10 cellular contexts compared by ENCODE assay signal in the genomic region with DNA sequence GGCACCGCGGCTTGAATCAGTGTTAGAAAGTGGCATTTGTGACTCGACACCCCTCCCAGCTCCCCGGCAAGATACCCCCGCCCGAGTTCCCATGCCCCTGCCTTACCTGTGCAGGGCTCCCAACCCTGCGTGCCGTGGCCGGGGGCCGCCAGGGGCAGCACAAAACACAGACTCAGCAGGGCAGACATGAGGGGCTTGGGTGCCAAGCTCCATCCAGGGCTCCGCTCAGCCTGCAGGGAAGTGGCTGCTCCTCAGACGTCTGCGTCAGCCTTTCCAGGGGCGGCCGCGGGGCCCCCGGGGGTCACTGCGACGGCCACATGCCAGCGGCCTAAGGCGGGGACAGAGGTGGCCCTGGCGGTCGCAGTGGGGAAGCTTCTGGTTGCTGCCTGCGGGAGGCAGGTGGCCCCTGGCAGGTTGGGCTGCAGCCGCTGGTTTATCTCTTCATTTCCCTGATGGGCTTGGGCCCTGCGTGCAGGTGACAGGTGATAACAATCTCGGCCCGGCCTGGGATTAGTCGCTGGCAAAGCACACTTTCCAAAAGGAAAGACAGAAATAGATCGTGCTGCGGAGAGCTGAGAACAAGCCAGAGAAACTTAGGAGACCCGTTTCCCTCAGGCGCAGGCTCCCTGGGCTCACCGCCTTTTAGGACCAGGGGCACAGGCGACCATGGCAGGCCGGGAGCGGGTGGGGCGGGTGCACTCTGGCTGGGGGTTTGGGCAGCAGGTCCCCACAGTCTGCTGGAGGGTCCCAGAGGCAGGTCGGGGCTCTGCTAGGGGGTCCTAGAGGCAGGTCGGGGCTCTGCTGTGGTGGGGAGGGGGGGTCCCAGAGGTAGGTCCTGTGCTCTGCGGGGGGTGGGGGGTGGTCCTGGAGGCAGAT. TPM values are rescaled to one million over a fixed set of nuclear protein-coding genes. Genes with fewer than 3 reads are reported as not detected.
A peak's percentile ranks its signal among the peaks of the same experiment; 100 is the strongest.
DNase-seq lines count a peak whose midpoint lies in the region; ATAC-seq, FAIRE-seq and TF ChIP-seq lines count a peak whose summit lies in the region.
"Had no signal": no experiment of that assay in that cellular context is flagged by ENCODE, and none has a peak within 500 bp of the region (broad histone marks: within the 10 kb centered on the region; RNA-seq: fewer than 3 reads in every experiment).

Gene TSPEAR, minus strand, starts transcription at position 246 of the 876 bp plus-strand sequence. Its CDS starts 58 bp downstream, at position 188.

- ATAC-seq in CD8-positive, alpha-beta T cell, result peak; percentile 38
- ATAC-seq in GM21528 (IDR thresholded peaks at IDR 0.05; ENCODE audit: low FRiP score, unreplicated experiment) (no peak), HG03439 (IDR thresholded peaks at IDR 0.05; ENCODE audit: unreplicated experiment) (no peak)

- intact Hi-C loops in CD8-positive, alpha-beta T cell (cut with DNase I, micrococcal nuclease), result loop anchor here in 1 of 2 experiments (5.0 kb wide), 1 partner anchor 94 kb away; no protein-coding TSS in a partner anchor

- H3K9me3 ChIP-seq in CD8-positive, alpha-beta T cell (ENCODE audit: low read length), result no peaks in the 10 kb centered on the region
- H3K9me3 ChIP-seq in HUES64 (ENCODE audit: insufficient read depth, low read depth, low read length) (no peaks in the 10 kb centered on the region), small intestine (ENCODE audit: control insufficient read depth, low read depth) (no peaks in the 10 kb centered on the region)
- H3K9me3 ChIP-seq: vagina had no signal

- H3K9me3 Mint-ChIP-seq in CD8-positive, alpha-beta T cell, result no peaks in the 10 kb centered on the region

- peaks cover 63% of the 10 kb centered on the region for H3K27me3 Mint-ChIP-seq in CD8-positive, alpha-beta T cell (ENCODE audit: low read depth)

- no peak for DNase-seq in CD8-positive, alpha-beta T cell
- DNase-seq in SK-N-DZ (ENCODE audit: low spot score), result peak; percentile 32
- peak; percentile 64 for DNase-seq in left kidney (ENCODE audit: low read depth, low spot score)
- no peak for DNase-seq in AML-193 (lab: John Stamatoyannopoulos, UW)
- no peak for DNase-seq in small intestine

- no peaks in the 10 kb centered on the region for H3K36me3 Mint-ChIP-seq in CD8-positive, alpha-beta T cell

- CTCF ChIA-PET in CD8-positive, alpha-beta T cell (lab: Charles Lee), result interaction anchor here (1.5 to 3.2 kb wide), 2 partner anchors 31 to 201 kb away, joined by 5 to 12 read pairs; no protein-coding TSS in a partner anchor

- no peaks in the 10 kb centered on the region for H3K36me3 ChIP-seq in CD8-positive, alpha-beta T cell (ENCODE audit: insufficient read depth, low read length)
- H3K36me3 ChIP-seq in HUES64 (ENCODE audit: insufficient read depth, low read length), result no peaks in the 10 kb centered on the region
- H3K36me3 ChIP-seq in small intestine (ENCODE audit: control insufficient read depth in 2 of 2, insufficient read depth in 2 of 2, low read length in 2 of 2), result no peaks in the 10 kb centered on the region
- H3K36me3 ChIP-seq: vagina had no signal

- WGBS in HUES64, result 2% methylated on average over 41 of the region's 41 CpGs
- 2 to 3% (median 3%) methylated on average over 32 to 41 of the region's 41 CpGs for WGBS in small intestine, 3 donors

- H3K4me3 Mint-ChIP-seq in CD8-positive, alpha-beta T cell, result peak within 1 kb of the TSS; percentile 46

- peak within 1 kb of the TSS; percentile 18 for H3K4me3 ChIP-seq in CD8-positive, alpha-beta T cell (ENCODE audit: low read depth, low read length)
- peak within 1 kb of the TSS; percentile 48 for H3K4me3 ChIP-seq in HUES64 (ENCODE audit: low read length)
- H3K4me3 ChIP-seq in small intestine (ENCODE audit: low read depth in 1 of 2, low read length in 2 of 2), result no peak within 1 kb of the TSS
- H3K4me3 ChIP-seq: vagina had no signal

- H3K27me3 ChIP-seq in CD8-positive, alpha-beta T cell (ENCODE audit: insufficient read depth, low read length), result peaks cover 40% of the 10 kb centered on the region
- H3K27me3 ChIP-seq in HUES64 (ENCODE audit: insufficient read depth, low read length), result peaks cover 88% of the 10 kb centered on the region
- H3K27me3 ChIP-seq in small intestine (ENCODE audit: control insufficient read depth in 2 of 2, insufficient read depth in 2 of 2, low read length in 2 of 2), result peaks cover 17 to 50% of the 10 kb centered on the region in 2 donors

- POLR2A ChIA-PET in CD8-positive, alpha-beta T cell (lab: Charles Lee), result interaction anchor here (0.6 to 1.3 kb wide), 3 partner anchors 47 to 201 kb away, joined by 3 read pairs; partner anchors contain the start of gene KRTAP12-3

- H3K4me1 Mint-ChIP-seq in CD8-positive, alpha-beta T cell (ENCODE audit: low read depth), result peaks cover 32% of the 10 kb centered on the region

- peaks cover 38% of the 10 kb centered on the region for H3K4me1 ChIP-seq in CD8-positive, alpha-beta T cell (ENCODE audit: insufficient read depth, low read length)
- H3K4me1 ChIP-seq in HUES64 (ENCODE audit: insufficient read depth, low read length) (peaks cover 51% of the 10 kb centered on the region), small intestine (ENCODE audit: control insufficient read depth in 2 of 2, insufficient read depth in 1 of 2, low read depth in 1 of 2, low read length in 1 of 2) (no peaks in the 10 kb centered on the region)

- H3K9ac ChIP-seq in HUES64 (ENCODE audit: low read depth, low read length), result no peak within 1 kb of the TSS

- no peak within 1 kb of the TSS for H3K27ac Mint-ChIP-seq in CD8-positive, alpha-beta T cell

- no peak for FAIRE-seq in small intestine (lab: Jason Lieb, UNC)

- no peak within 1 kb of the TSS for H3K27ac ChIP-seq in CD8-positive, alpha-beta T cell (ENCODE audit: low read depth, low read length)
- H3K27ac ChIP-seq in HUES64 (ENCODE audit: low read depth, low read length) (no peak within 1 kb of the TSS), small intestine (ENCODE audit: low read depth in 1 of 2, low read length in 1 of 2) (no peak within 1 kb of the TSS)
- H3K27ac ChIP-seq: vagina had no signal

- no peak for TF ChIP-seq CTCF in CD8-positive, alpha-beta T cell (IDR thresholded peaks at IDR 0.05)

RNA-seq across cellular contexts. Expression of gene TSPEAR, which starts in this region (rescaled TPM):
- not detected for total RNA-seq in CD8-positive, alpha-beta T cell
- polyA plus RNA-seq in HUES64 (2013, experiment 1 of 2), result 0.35 TPM
- 0.38 TPM for polyA plus RNA-seq in HUES64 (2013, experiment 2 of 2)
- polyA plus RNA-seq in SK-N-DZ (2014; cell fraction: cytosol; rRNA removed), result not detected in 2 replicates
- not detected in 2 replicates for polyA plus RNA-seq in SK-N-DZ (2014; cell fraction: nucleus; rRNA removed)
- polyA plus RNA-seq in small intestine, result under 1 TPM in 2 of 3 donors, not detected in 1; 0.09 to 0.27 TPM
- total RNA-seq: fibroblast of villous mesenchyme, vagina had no signal

Comparison
In these comparisons a context has a peak if more than half of its experiments do, and no peak if none do; other contexts are left out.
1. Peak in ATAC-seq and H3K4me3 ChIP-seq in CD8-positive, alpha-beta T cell; RNA of the gene not detected or under 1 TPM.
2. DNase-seq: peak in SK-N-DZ (single experiment) and left kidney (single experiment); none in CD8-positive, alpha-beta T cell (0 of 7), AML-193 (0 of 2) and small intestine (single experiment).